In genomic region chr7:12119638-12120303, GRCh38 we compare ENCODE assay signal across 24 cellular contexts.
A peak's percentile ranks its signal among the peaks of the same experiment; 100 is the strongest.
DNase-seq lines count a peak whose midpoint lies in the region; ATAC-seq and TF ChIP-seq lines count a peak whose summit lies in the region.
"Had no signal": no experiment of that assay in that cellular context is flagged by ENCODE, and none has a peak within 500 bp of the region (broad histone marks: within the 10 kb centered on the region; RNA-seq: fewer than 3 reads in every experiment).

No MANE protein-coding gene starts in this region.

- H3K4me1 ChIP-seq in SK-N-SH (ENCODE audit: control insufficient read depth in 1 of 2, insufficient read depth in 2 of 2, low read depth in 1 of 2, low read length in 1 of 2) (no peaks in the 10 kb centered on the region; a peak in 2 of 4 replicates), mesendoderm (ENCODE audit: control insufficient read depth, low read depth, low read length) (no peaks in the 10 kb centered on the region)
- H3K4me1 ChIP-seq: BLaER1 treated with 17β-estradiol and CSF1 and Interleukin-3, amounts not matched to agents 10 nM and 100 nM; breast epithelium; colonic mucosa; sigmoid colon; upper lobe of left lung had no signal

- H3K18ac ChIP-seq in mesendoderm (ENCODE audit: low read length), result no peak overlapping the region

- H3K27ac Mint-ChIP-seq in activated naive CD8-positive, alpha-beta T cell treated with anti-CD3 and anti-CD28 coated beads, Interleukin-2, amount 50 U/mL, for 24 hours, result no peak overlapping the region
- H3K27ac Mint-ChIP-seq: HFFc6, naive B cell had no signal

- H3K9me2 ChIP-seq in SK-N-SH, result no peaks in the 10 kb centered on the region

- no peak for ATAC-seq in GM18858 (IDR thresholded peaks at IDR 0.05; ENCODE audit: unreplicated experiment)
- no peak for ATAC-seq in activated naive CD8-positive, alpha-beta T cell treated with anti-CD3 and anti-CD28 coated beads, Interleukin-2, amount 50 U/mL, for 24 hours

- no peaks in the 10 kb centered on the region for H3F3A ChIP-seq in SK-N-SH (replicated peaks; ENCODE audit: insufficient read depth)

- no peak overlapping the region for H3K56ac ChIP-seq in mesendoderm (ENCODE audit: low read length)

- no peaks in the 10 kb centered on the region for H3K9me3 ChIP-seq in SK-N-SH
- H3K9me3 ChIP-seq: BLaER1 treated with 17β-estradiol and CSF1 and Interleukin-3, amounts not matched to agents 10 nM and 100 nM; breast epithelium; colonic mucosa; upper lobe of left lung had no signal

- H3K4me2 ChIP-seq in SK-N-SH (no peak overlapping the region), mesendoderm (ENCODE audit: low read length) (no peak overlapping the region)
- H3K4me2 ChIP-seq: BLaER1 treated with 17β-estradiol and CSF1 and Interleukin-3, amounts not matched to agents 10 nM and 100 nM had no signal

- no peak for TF ChIP-seq EP300 in SK-N-SH (IDR thresholded peaks at IDR 0.05; ENCODE audit: borderline replicate concordance in 1 of 2, low read depth in 1 of 2, low read length in 1 of 2)

- no peak for TF ChIP-seq CTCF in SK-N-SH (IDR thresholded peaks at IDR 0.05)

- H4K8ac ChIP-seq in mesendoderm (ENCODE audit: low read depth, low read length), result no peak overlapping the region

- TF ChIP-seq RAD21 in SK-N-SH (IDR thresholded peaks at IDR 0.05; ENCODE audit: low read length), result no peak

- H2BK15ac ChIP-seq in mesendoderm (replicated peaks; ENCODE audit: low read depth), result no peak overlapping the region

- no peak overlapping the region for H4K5ac ChIP-seq in mesendoderm (ENCODE audit: low read length)

- H3K4me3 Mint-ChIP-seq in activated naive CD8-positive, alpha-beta T cell treated with anti-CD3 and anti-CD28 coated beads, Interleukin-2, amount 50 U/mL, for 24 hours, result no peak overlapping the region
- H3K4me3 Mint-ChIP-seq: HFFc6, naive B cell had no signal

- no peak overlapping the region for H2BK120ac ChIP-seq in mesendoderm (ENCODE audit: low read depth, low read length)

- no peak overlapping the region for H2BK5ac ChIP-seq in mesendoderm (ENCODE audit: low read length)

- H3K9ac ChIP-seq in SK-N-SH (no peak overlapping the region), mesendoderm (ENCODE audit: low read length) (no peak overlapping the region)
- H3K9ac ChIP-seq: BLaER1 treated with 17β-estradiol and CSF1 and Interleukin-3, amounts not matched to agents 10 nM and 100 nM had no signal

- no peaks in the 10 kb centered on the region for H3K36me3 ChIP-seq in SK-N-SH (replicated peaks in 1 of 2; ENCODE audit: control insufficient read depth in 1 of 2, insufficient read depth in 2 of 2, low read length in 1 of 2)
- H3K36me3 ChIP-seq in mesendoderm (ENCODE audit: control insufficient read depth, insufficient read depth, low read length), result no peaks in the 10 kb centered on the region
- H3K36me3 ChIP-seq: BLaER1 treated with 17β-estradiol and CSF1 and Interleukin-3, amounts not matched to agents 10 nM and 100 nM; breast epithelium; colonic mucosa; sigmoid colon; upper lobe of left lung had no signal

- peaks cover 5% of the 10 kb centered on the region for H3K9me3 Mint-ChIP-seq in activated naive CD8-positive, alpha-beta T cell treated with anti-CD3 and anti-CD28 coated beads, Interleukin-2, amount 50 U/mL, for 24 hours

- H3K4ac ChIP-seq in mesendoderm (ENCODE audit: low read depth, low read length), result no peak overlapping the region

- no peaks in the 10 kb centered on the region for H3K79me1 ChIP-seq in mesendoderm (ENCODE audit: low read length)

- H3K79me2 ChIP-seq in SK-N-SH (ENCODE audit: insufficient read depth), result no peaks in the 10 kb centered on the region
- H3K79me2 ChIP-seq in mesendoderm (ENCODE audit: control insufficient read depth, insufficient read depth, low read length), result no peaks in the 10 kb centered on the region

- H3K36me3 Mint-ChIP-seq in activated naive CD8-positive, alpha-beta T cell treated with anti-CD3 and anti-CD28 coated beads, Interleukin-2, amount 50 U/mL, for 24 hours (ENCODE audit: low read depth), result no peaks in the 10 kb centered on the region
- H3K36me3 Mint-ChIP-seq: naive B cell had no signal

- POLR2A ChIA-PET in SK-N-SH (lab: Yijun Ruan, JAX), result no interaction called here

- H3K27ac ChIP-seq in SK-N-SH (ENCODE audit: low read depth in 2 of 2, low read length in 1 of 2) (no peak overlapping the region), mesendoderm (ENCODE audit: low read depth, low read length) (no peak overlapping the region)
- H3K27ac ChIP-seq: BLaER1 treated with 17β-estradiol and CSF1 and Interleukin-3, amounts not matched to agents 10 nM and 100 nM; breast epithelium; colonic mucosa; sigmoid colon; upper lobe of left lung had no signal

- no peak overlapping the region for H3K4me3 ChIP-seq in SK-N-SH (ENCODE audit: low read depth in 2 of 2, low read length in 1 of 2)
- no peak overlapping the region for H3K4me3 ChIP-seq in mesendoderm (ENCODE audit: low read length)
- H3K4me3 ChIP-seq: BLaER1 treated with 17β-estradiol and CSF1 and Interleukin-3, amounts not matched to agents 10 nM and 100 nM; breast epithelium; colonic mucosa; sigmoid colon; upper lobe of left lung had no signal

- no peak overlapping the region for H3K23ac ChIP-seq in mesendoderm (ENCODE audit: low read length)

- H3K27me3 ChIP-seq in SK-N-SH (ENCODE audit: insufficient read depth), result no peaks in the 10 kb centered on the region
- no peaks in the 10 kb centered on the region for H3K27me3 ChIP-seq in mesendoderm (ENCODE audit: insufficient read depth, low read length, poor library complexity)
- H3K27me3 ChIP-seq: BLaER1 treated with 17β-estradiol and CSF1 and Interleukin-3, amounts not matched to agents 10 nM and 100 nM; breast epithelium; colonic mucosa; sigmoid colon; upper lobe of left lung had no signal

- no peak overlapping the region for H2AFZ ChIP-seq in SK-N-SH (ENCODE audit: low read depth)

- DNase-seq in NCI-H524 (lab: John Stamatoyannopoulos, UW) (peak; percentile 17 to 55), NCI-H524 treated with DMSO at 0.1 percent for 48 hours (lab: John Stamatoyannopoulos, UW) (no peak), SK-N-SH (peak; percentile 8), mesendoderm (peak; percentile 71), erythroblast (lab: John Stamatoyannopoulos, UW) (no peak), HuH-7.5 (ENCODE audit: low spot score) (no peak)
- no peak for DNase-seq in activated naive CD8-positive, alpha-beta T cell treated with anti-CD3 and anti-CD28 coated beads, Interleukin-2, amount 50 U/mL, for 24 hours
- DNase-seq: activated T-cell treated with anti-CD3 and anti-CD28 coated beads, Interleukin-2, amount 50 U/mL, for 1 hour; Calu3; colonic mucosa; EL; HFFc6; KG1; kidney glomerular epithelial cell; naive B cell; NCI-H187 treated with DMSO at 0.1 percent for 48 hours; NCI-H510A treated with DMSO at 0.1 percent for 48 hours; sigmoid colon; stimulated activated CD8-positive, alpha-beta memory T cell treated with anti-CD3 and anti-CD28 coated beads, Interleukin-4, amount 100 ng/mL, for 48 hours; T-helper 1 cell; upper lobe of left lung had no signal

- 63% methylated on average over 4 of the region's 4 CpGs for WGBS in SK-N-SH (ENCODE audit: low lambda C conversion rate)
- no CpG with 5 or more reads among the region's 4 CpGs for WGBS in mesendoderm (ENCODE audit: extremely low coverage, insufficient coverage, low lambda C conversion rate)

- H3K4me1 Mint-ChIP-seq in activated naive CD8-positive, alpha-beta T cell treated with anti-CD3 and anti-CD28 coated beads, Interleukin-2, amount 50 U/mL, for 24 hours, result no peaks in the 10 kb centered on the region
- H3K4me1 Mint-ChIP-seq: naive B cell had no signal

- H2AK5ac ChIP-seq in mesendoderm (ENCODE audit: low read length), result no peak overlapping the region

- H3K27me3 Mint-ChIP-seq in activated naive CD8-positive, alpha-beta T cell treated with anti-CD3 and anti-CD28 coated beads, Interleukin-2, amount 50 U/mL, for 24 hours, result peaks cover 6% of the 10 kb centered on the region

- TF ChIP-seq POLR2A in erythroblast (IDR thresholded peaks at IDR 0.05; ENCODE audit: low read length), result no peak

- no peaks in the 10 kb centered on the region for H4K20me1 ChIP-seq in SK-N-SH (ENCODE audit: insufficient read depth)
- H4K20me1 ChIP-seq: BLaER1 treated with 17β-estradiol and CSF1 and Interleukin-3, amounts not matched to agents 10 nM and 100 nM had no signal

- CTCF ChIA-PET in SK-N-SH (lab: Yijun Ruan, JAX), result interaction anchor here (0.7 to 3.1 kb wide), 5 partner anchors 9 to 338 kb away, joined by 3 to 11 read pairs (median 3); no protein-coding TSS in a partner anchor

TF ChIP-seq in SK-N-SH, 30 proteins besides CTCF, POLR2A, EP300 and RAD21:
- no peak for TF ChIP-seq IRF3 (IDR thresholded peaks at IDR 0.05; ENCODE audit: low read depth, low read length)
- no peak for TF ChIP-seq TEAD4 (IDR thresholded peaks at IDR 0.05; ENCODE audit: borderline replicate concordance, insufficient read depth)
- TF ChIP-seq SMC3 (IDR thresholded peaks at IDR 0.05; ENCODE audit: low read depth, low read length), result no peak
- no peak for TF ChIP-seq RCOR1 (IDR thresholded peaks at IDR 0.05; ENCODE audit: low read length)
- no peak for TF ChIP-seq MAX (IDR thresholded peaks at IDR 0.05; ENCODE audit: low read depth)
- TF ChIP-seq JUND (IDR thresholded peaks at IDR 0.05), result no peak

Comparison
In these comparisons a context has a peak if more than half of its experiments do, and no peak if none do; other contexts are left out.
1. DNase-seq: peak in NCI-H524 (2 of 2), SK-N-SH (single experiment) and mesendoderm (single experiment); none in NCI-H524 treated with DMSO at 0.1 percent for 48 hours (single experiment), erythroblast (0 of 2), activated naive CD8-positive, alpha-beta T cell treated with anti-CD3 and anti-CD28 coated beads, Interleukin-2, amount 50 U/mL, for 24 hours (single experiment) and HuH-7.5 (single experiment).